ENCODE assay signal across 1 cellular context in genomic region chr16:71536752-71537499, GRCh38.
A peak's percentile ranks its signal among the peaks of the same experiment; 100 is the strongest.
TF ChIP-seq lines count a peak whose summit lies in the region.

No MANE protein-coding gene starts in this region.

TF ChIP-seq in HepG2, 621 proteins besides CTCF, POLR2A, EP300 and RAD21:
- peak; percentile 78 for TF ChIP-seq MNT (IDR thresholded peaks at IDR 0.05)
- 0 out of 2 replicates have a peak, but pooled peaks have one; percentile 11 for TF ChIP-seq ZNF687 (CRISPR knock-in tag; IDR thresholded peaks at IDR 0.05)
- TF ChIP-seq ZNF354B (CRISPR knock-in tag; IDR thresholded peaks at IDR 0.05): no peak
TF ChIP-seq in HepG2: peak in this region for 2.
